In genomic region chr19:12996542-12997094, GRCh38 we compare ENCODE assay signal across 8 cellular contexts. TPM values are rescaled to one million over a fixed set of nuclear protein-coding genes. Genes with fewer than 3 reads are reported as not detected.
DNase-seq lines count a peak whose midpoint lies in the region; ATAC-seq, FAIRE-seq and TF ChIP-seq lines count a peak whose summit lies in the region.

No MANE protein-coding gene starts in this region.

- H3K9me1 ChIP-seq in K562 (ENCODE audit: control insufficient read depth, insufficient read depth, low read length), result peaks cover 6% of the 10 kb centered on the region

- TF ChIP-seq POLR2A in K562 (conservative IDR thresholded peaks at IDR 0.05), result no peak
- no peak for TF ChIP-seq POLR2A in testis (IDR thresholded peaks at IDR 0.05)

- H3K4me2 ChIP-seq in K562 (ENCODE audit: insufficient read depth, low read length), result peak overlapping the region; percentile 85

- BruUV-seq in K562 (replicated peaks; lab: Mats Ljungman, UMichigan), result no TSS peak

- ATAC-seq in K562 (peak; percentile 91), HG03025 (IDR thresholded peaks at IDR 0.05; ENCODE audit: low FRiP score, unreplicated experiment) (no peak)

- H3K79me2 ChIP-seq in K562 (ENCODE audit: control insufficient read depth, insufficient read depth, low read length), result peaks cover 48% of the 10 kb centered on the region

- POLR2A ChIA-PET in K562 (lab: Yijun Ruan, JAX), result interaction anchor here (0.6 to 1.6 kb wide), 3 partner anchors 10 to 560 kb away, joined by 3 to 4 read pairs (median 3); partner anchors contain the start of gene GCDH

- no peaks in the 10 kb centered on the region for H3K9me3 ChIP-seq in K562 (replicated peaks; ENCODE audit: control insufficient read depth, insufficient read depth, low read depth, low read length)
- no peaks in the 10 kb centered on the region for H3K9me3 ChIP-seq in kidney (ENCODE audit: control insufficient read depth in 1 of 2, low read length in 2 of 2)
- no peaks in the 10 kb centered on the region for H3K9me3 ChIP-seq in testis

- H4K20me1 ChIP-seq in K562 (replicated peaks; ENCODE audit: control insufficient read depth, insufficient read depth, low read length), result peaks cover 6% of the 10 kb centered on the region

- in situ Hi-C loops in K562 (cut with MboI), result no loop called here

- H3K9ac ChIP-seq in K562 (ENCODE audit: insufficient read depth in 1 of 2, low read depth in 2 of 2, low read length in 2 of 2) (peak overlapping the region; percentile 76 to 99; a peak in 3 of 4 replicates), kidney (ENCODE audit: low read length in 2 of 2) (no peak overlapping the region)

- intact Hi-C loops in K562 (cut with micrococcal nuclease) (no loop called here), kidney (cut with DNase I) (no loop called here), testis (cut with DNase I; ENCODE audit: low total_unique reads) (no loop called here)

- WGBS in K562 (ENCODE audit: insufficient coverage, low coverage, missing lambda C conversion rate), result 19% methylated on average over 16 of the region's 42 CpGs
- WGBS in testis, 2 donors, result 0 to 1% methylated on average over 14 to 41 of the region's 42 CpGs

- peak overlapping the region; percentile 64 for H3K4me3 ChIP-seq in K562
- peak overlapping the region in 1 of 2 donors; percentile 64 for H3K4me3 ChIP-seq in kidney (ENCODE audit: low read length in 2 of 2)
- H3K4me3 ChIP-seq in testis, result peak overlapping the region; percentile 59 to 72

- no peak for TF ChIP-seq EP300 in K562 (IDR thresholded peaks at IDR 0.05; ENCODE audit: low read length)

- H3K4me1 ChIP-seq in K562 (replicated peaks in 1 of 2; ENCODE audit: control insufficient read depth in 2 of 2, insufficient read depth in 2 of 2, low read length in 2 of 2) (peaks cover 5 to 41% of the 10 kb centered on the region in 2 experiments; a peak in 4 of 5 replicates), kidney (ENCODE audit: control insufficient read depth in 1 of 2, insufficient read depth in 1 of 2, low read depth in 1 of 2, low read length in 2 of 2) (peaks cover 0 to 15% of the 10 kb centered on the region in 2 donors), testis (peaks cover 21% of the 10 kb centered on the region)

- peak; percentile 21 for DNase-seq in DMS53 (lab: John Stamatoyannopoulos, UW)
- no peak for DNase-seq in DMS53 treated with DMSO at 0.1 percent for 48 hours (lab: John Stamatoyannopoulos, UW; ENCODE audit: unreplicated experiment)
- DNase-seq in K562 (ENCODE audit: extremely low read depth in 1 of 4, low spot score in 3 of 4), result peak; percentile 67 to 72 (median 70)
- DNase-seq in kidney, result peak; percentile 80
- no peak for DNase-seq in testis
- no peak for DNase-seq in SHP77 (lab: John Stamatoyannopoulos, UW)
- no peak for DNase-seq in NCI-H2196 treated with DMSO at 0.1 percent for 48 hours (lab: John Stamatoyannopoulos, UW; ENCODE audit: unreplicated experiment)

- FAIRE-seq in K562 (lab: Jason Lieb, UNC), result peak; percentile 52
- FAIRE-seq in kidney (lab: Jason Lieb, UNC), result no peak

- CTCF ChIA-PET in K562 (lab: Yijun Ruan, JAX; ENCODE audit: low intra/inter-chr PET ratio), result no interaction called here

- H3K36me3 ChIP-seq in K562 (ENCODE audit: control insufficient read depth, insufficient read depth, low read length) (peaks cover 13% of the 10 kb centered on the region; the same call in 1 of the 3 replicates), kidney (ENCODE audit: control insufficient read depth in 1 of 2, insufficient read depth in 2 of 2, low read length in 2 of 2) (no peaks in the 10 kb centered on the region), testis (ENCODE audit: low read depth, missing control alignments) (no peaks in the 10 kb centered on the region)

- H2AFZ ChIP-seq in K562 (ENCODE audit: low read depth, low read length), result peak overlapping the region; percentile 63

- no peaks in the 10 kb centered on the region for H3K27me3 ChIP-seq in K562 (ENCODE audit: control insufficient read depth in 2 of 2, insufficient read depth in 2 of 2, low read length in 2 of 2)
- no peaks in the 10 kb centered on the region for H3K27me3 ChIP-seq in testis

- TF ChIP-seq RAD21 in K562 (CRISPR knock-in tag; conservative IDR thresholded peaks at IDR 0.05 in 1 of 2, IDR thresholded peaks at IDR 0.05 in 1 of 2), result no peak

- TF ChIP-seq CTCF in K562 (IDR thresholded peaks at IDR 0.05 in 2 of 3, conservative IDR thresholded peaks at IDR 0.05 in 1 of 3; ENCODE audit: insufficient read depth in 2 of 3, low read depth in 1 of 3, low read length in 3 of 3) (peak; percentile 40 to 55 (median 45); a peak in 4 of 6 replicates), kidney (IDR thresholded peaks at IDR 0.05; ENCODE audit: borderline replicate concordance, extremely low read depth, insufficient read depth) (no peak), testis (IDR thresholded peaks at IDR 0.05) (no peak)

- H3K27ac ChIP-seq in K562 (ENCODE audit: extremely low read depth, low read depth, low read length), result peak overlapping the region; percentile 76; the same call in 1 of the 3 replicates
- no peak overlapping the region for H3K27ac ChIP-seq in kidney (ENCODE audit: low read depth in 2 of 2, low read length in 2 of 2)
- H3K27ac ChIP-seq in testis, result peak overlapping the region; percentile 86 to 87

RNA-seq across cellular contexts. Expression of gene NFIX, which starts 1.3 kb away (rescaled TPM):
- 18.3 and 47.5 TPM in 2 replicates for total RNA-seq in K562 (2011; cell fraction: chromatin; rRNA removed; ENCODE audit: low replicate concordance)
- total RNA-seq in K562 (2011; cell fraction: nucleolus; rRNA removed), result 13.6 and 14.8 TPM in 2 replicates
- total RNA-seq in K562 (2011; cell fraction: nucleoplasm; rRNA removed), result 10.4 and 11.4 TPM in 2 replicates
- total RNA-seq in K562 (2014; rRNA removed) (5.4 and 7.7 TPM in 2 replicates), K562 (2014; rRNA removed; fragmentation: Illumina TruSeq; extraction: Trizol) (2.3 and 6.4 TPM in 2 replicates), K562 (2015; rRNA removed; fragmentation: Illumina TruSeq; extraction: Trizol) (3.1 and 3.8 TPM in 2 replicates), K562 (2021) (23.1 and 26.8 TPM in 2 replicates), kidney (65.0 TPM), testis (10 to 100 TPM; 51.7 to 62.4 TPM)
- polyA plus RNA-seq in K562 (2011; rRNA removed) (2.9 and 5.6 TPM in 2 replicates), K562 (2014; fragmentation: Illumina TruSeq; extraction: Trizol) (7.7 and 9.2 TPM in 2 replicates), K562 (2014; fragmentation: Nextera tagmentation; extraction: Ambion mirVana) (under 1 TPM; 0.28 to 0.34 TPM), K562 (2014; rRNA removed) (6.8 and 7.2 TPM in 2 replicates), kidney (ENCODE audit: insufficient read depth, low read depth, low replicate concordance) (4.3 TPM), testis (ENCODE audit: insufficient read depth, low read depth, low replicate concordance) (47.4 TPM)
- polyA plus RNA-seq in K562 (2011; cell fraction: cytosol; rRNA removed), result 3.2 and 3.6 TPM in 2 replicates
- polyA plus RNA-seq in K562 (2011; cell fraction: nucleus; rRNA removed), result 10.1 and 10.4 TPM in 2 replicates
- polyA plus RNA-seq in K562 (2012), result 8.7 and 9.6 TPM in 2 replicates
- polyA minus RNA-seq in K562 (2011; rRNA and poly(A)+ RNA removed), result 2.8 and 3.1 TPM in 2 replicates
- 7.3 and 7.8 TPM in 2 replicates for polyA minus RNA-seq in K562 (2011; cell fraction: cytosol; rRNA and poly(A)+ RNA removed)
- polyA minus RNA-seq in K562 (2011; cell fraction: nucleus; rRNA and poly(A)+ RNA removed), result 5.7 and 7.9 TPM in 2 replicates

RNA-seq across cellular contexts. Expression of gene DAND5, which starts 27.2 kb away (rescaled TPM):
- 2.2 and 4.9 TPM in 2 replicates for total RNA-seq in K562 (2011; cell fraction: chromatin; rRNA removed; ENCODE audit: low replicate concordance)
- 2.3 and 2.4 TPM in 2 replicates for total RNA-seq in K562 (2011; cell fraction: nucleolus; rRNA removed)
- 2.3 and 3.3 TPM in 2 replicates for total RNA-seq in K562 (2011; cell fraction: nucleoplasm; rRNA removed)
- total RNA-seq in K562 (2014; rRNA removed) (0.27 and 0.82 TPM in 2 replicates), K562 (2014; rRNA removed; fragmentation: Illumina TruSeq; extraction: Trizol) (0.38 and 0.40 TPM in 2 replicates), K562 (2015; rRNA removed; fragmentation: Illumina TruSeq; extraction: Trizol) (0.22 and 0.23 TPM in 2 replicates), K562 (2021) (0.74 and 0.78 TPM in 2 replicates), kidney (not detected), testis (1 to 10 TPM; 1.4 to 2.8 TPM)
- polyA plus RNA-seq in K562 (2011; rRNA removed) (0.60 and 0.89 TPM in 2 replicates), K562 (2014; fragmentation: Illumina TruSeq; extraction: Trizol) (0.71 and 0.83 TPM in 2 replicates), K562 (2014; fragmentation: Nextera tagmentation; extraction: Ambion mirVana) (under 1 TPM; 0.42 to 0.63 TPM), K562 (2014; rRNA removed) (0.50 and 0.66 TPM in 2 replicates), kidney (ENCODE audit: insufficient read depth, low read depth, low replicate concordance) (not detected), testis (ENCODE audit: insufficient read depth, low read depth, low replicate concordance) (0.16 TPM)
- 0.71 and 0.72 TPM in 2 replicates for polyA plus RNA-seq in K562 (2011; cell fraction: cytosol; rRNA removed)
- polyA plus RNA-seq in K562 (2011; cell fraction: nucleus; rRNA removed), result 1.9 and 3.0 TPM in 2 replicates
- 0.43 and 0.97 TPM in 2 replicates for polyA plus RNA-seq in K562 (2012)
- 0.18 and 0.28 TPM in 2 replicates for polyA minus RNA-seq in K562 (2011; rRNA and poly(A)+ RNA removed)
- polyA minus RNA-seq in K562 (2011; cell fraction: cytosol; rRNA and poly(A)+ RNA removed), result 0.48 TPM in 1 of 2 replicates, not detected in the other
- polyA minus RNA-seq in K562 (2011; cell fraction: nucleus; rRNA and poly(A)+ RNA removed), result 0.33 TPM in 1 of 2 replicates, not detected in the other

RNA-seq across cellular contexts. Expression of gene GADD45GIP1, which starts 39.6 kb away (rescaled TPM):
- 2.1 and 5.5 TPM in 2 replicates for total RNA-seq in K562 (2011; cell fraction: chromatin; rRNA removed; ENCODE audit: low replicate concordance)
- total RNA-seq in K562 (2011; cell fraction: nucleolus; rRNA removed), result 10.1 and 11.0 TPM in 2 replicates
- total RNA-seq in K562 (2011; cell fraction: nucleoplasm; rRNA removed), result 7.2 TPM in 2 replicates
- total RNA-seq in K562 (2014; rRNA removed) (143 and 161 TPM in 2 replicates), K562 (2014; rRNA removed; fragmentation: Illumina TruSeq; extraction: Trizol) (9.1 and 12.9 TPM in 2 replicates), K562 (2015; rRNA removed; fragmentation: Illumina TruSeq; extraction: Trizol) (39.5 and 40.1 TPM in 2 replicates), K562 (2021) (47.3 and 48.8 TPM in 2 replicates), kidney (18.4 TPM), testis (10 to 100 TPM; 32.2 to 39.8 TPM)
- polyA plus RNA-seq in K562 (2011; rRNA removed) (29.2 and 30.4 TPM in 2 replicates), K562 (2014; fragmentation: Illumina TruSeq; extraction: Trizol) (11.5 and 20.3 TPM in 2 replicates), K562 (2014; fragmentation: Nextera tagmentation; extraction: Ambion mirVana) (1 to 10 TPM; 5.1 to 6.8 TPM), K562 (2014; rRNA removed) (114 and 122 TPM in 2 replicates), kidney (ENCODE audit: insufficient read depth, low read depth, low replicate concordance) (71.3 TPM), testis (ENCODE audit: insufficient read depth, low read depth, low replicate concordance) (21.6 TPM)
- 29.3 and 72.0 TPM in 2 replicates for polyA plus RNA-seq in K562 (2011; cell fraction: cytosol; rRNA removed)
- polyA plus RNA-seq in K562 (2011; cell fraction: nucleus; rRNA removed), result 15.3 and 17.2 TPM in 2 replicates
- polyA plus RNA-seq in K562 (2012), result 35.2 and 43.7 TPM in 2 replicates
- 4.2 and 6.1 TPM in 2 replicates for polyA minus RNA-seq in K562 (2011; rRNA and poly(A)+ RNA removed)
- 9.9 and 13.6 TPM in 2 replicates for polyA minus RNA-seq in K562 (2011; cell fraction: cytosol; rRNA and poly(A)+ RNA removed)
- polyA minus RNA-seq in K562 (2011; cell fraction: nucleus; rRNA and poly(A)+ RNA removed), result 4.6 and 5.3 TPM in 2 replicates

RNA-seq across cellular contexts. Expression of gene RAD23A, which starts 51.0 kb away (rescaled TPM):
- 62.5 and 156 TPM in 2 replicates for total RNA-seq in K562 (2011; cell fraction: chromatin; rRNA removed; ENCODE audit: low replicate concordance)
- total RNA-seq in K562 (2011; cell fraction: nucleolus; rRNA removed), result 117 and 120 TPM in 2 replicates
- total RNA-seq in K562 (2011; cell fraction: nucleoplasm; rRNA removed), result 89.2 and 96.1 TPM in 2 replicates
- total RNA-seq in K562 (2014; rRNA removed) (181 and 279 TPM in 2 replicates), K562 (2014; rRNA removed; fragmentation: Illumina TruSeq; extraction: Trizol) (47.8 and 56.5 TPM in 2 replicates), K562 (2015; rRNA removed; fragmentation: Illumina TruSeq; extraction: Trizol) (102 and 103 TPM in 2 replicates), K562 (2021) (143 and 155 TPM in 2 replicates), kidney (79.2 TPM), testis (100 to 1,000 TPM; 114 to 136 TPM)
- polyA plus RNA-seq in K562 (2011; rRNA removed) (44.1 and 61.2 TPM in 2 replicates), K562 (2014; fragmentation: Illumina TruSeq; extraction: Trizol) (179 and 212 TPM in 2 replicates), K562 (2014; fragmentation: Nextera tagmentation; extraction: Ambion mirVana) (10 to 100 TPM in 1 of 2 experiments, 1 to 10 TPM in 1; 9.5 to 40.4 TPM), K562 (2014; rRNA removed) (101 and 127 TPM in 2 replicates), kidney (ENCODE audit: insufficient read depth, low read depth, low replicate concordance) (105 TPM), testis (ENCODE audit: insufficient read depth, low read depth, low replicate concordance) (174 TPM)
- polyA plus RNA-seq in K562 (2011; cell fraction: cytosol; rRNA removed), result 93.6 and 155 TPM in 2 replicates
- 108 and 152 TPM in 2 replicates for polyA plus RNA-seq in K562 (2011; cell fraction: nucleus; rRNA removed)
- polyA plus RNA-seq in K562 (2012), result 184 and 224 TPM in 2 replicates
- 33.9 and 34.4 TPM in 2 replicates for polyA minus RNA-seq in K562 (2011; rRNA and poly(A)+ RNA removed)
- 98.0 and 181 TPM in 2 replicates for polyA minus RNA-seq in K562 (2011; cell fraction: cytosol; rRNA and poly(A)+ RNA removed)
- polyA minus RNA-seq in K562 (2011; cell fraction: nucleus; rRNA and poly(A)+ RNA removed), result 31.2 and 37.4 TPM in 2 replicates

RNA-seq across cellular contexts. Expression of gene CALR, which starts 58.2 kb away (rescaled TPM):
- 1,154 and 1,519 TPM in 2 replicates for total RNA-seq in K562 (2011; cell fraction: chromatin; rRNA removed; ENCODE audit: low replicate concordance)
- 2,017 and 2,086 TPM in 2 replicates for total RNA-seq in K562 (2011; cell fraction: nucleolus; rRNA removed)
- 1,334 and 1,801 TPM in 2 replicates for total RNA-seq in K562 (2011; cell fraction: nucleoplasm; rRNA removed)
- total RNA-seq in K562 (2014; rRNA removed) (673 and 912 TPM in 2 replicates), K562 (2014; rRNA removed; fragmentation: Illumina TruSeq; extraction: Trizol) (473 and 509 TPM in 2 replicates), K562 (2015; rRNA removed; fragmentation: Illumina TruSeq; extraction: Trizol) (794 and 811 TPM in 2 replicates), K562 (2021) (730 and 790 TPM in 2 replicates), kidney (1,087 TPM), testis (100 to 1,000 TPM; 389 to 467 TPM)
- polyA plus RNA-seq in K562 (2011; rRNA removed) (628 and 644 TPM in 2 replicates), K562 (2014; fragmentation: Illumina TruSeq; extraction: Trizol) (643 and 731 TPM in 2 replicates), K562 (2014; fragmentation: Nextera tagmentation; extraction: Ambion mirVana) (100 to 1,000 TPM; 126 to 147 TPM), K562 (2014; rRNA removed) (642 and 658 TPM in 2 replicates), kidney (ENCODE audit: insufficient read depth, low read depth, low replicate concordance) (1,037 TPM), testis (ENCODE audit: insufficient read depth, low read depth, low replicate concordance) (538 TPM)
- polyA plus RNA-seq in K562 (2011; cell fraction: cytosol; rRNA removed), result 488 and 529 TPM in 2 replicates
- polyA plus RNA-seq in K562 (2011; cell fraction: nucleus; rRNA removed), result 369 and 585 TPM in 2 replicates
- 684 and 846 TPM in 2 replicates for polyA plus RNA-seq in K562 (2012)
- 673 and 889 TPM in 2 replicates for polyA minus RNA-seq in K562 (2011; rRNA and poly(A)+ RNA removed)
- 377 and 404 TPM in 2 replicates for polyA minus RNA-seq in K562 (2011; cell fraction: cytosol; rRNA and poly(A)+ RNA removed)
- 138 and 244 TPM in 2 replicates for polyA minus RNA-seq in K562 (2011; cell fraction: nucleus; rRNA and poly(A)+ RNA removed)

Comparison
In these comparisons a context has a peak if more than half of its experiments do, and no peak if none do; other contexts are left out.
1. DNase-seq: peak in DMS53 (single experiment), K562 (4 of 4) and kidney (single experiment); none in DMS53 treated with DMSO at 0.1 percent for 48 hours (single experiment), testis (single experiment), SHP77 (0 of 2) and NCI-H2196 treated with DMSO at 0.1 percent for 48 hours (single experiment).
2. H3K27ac ChIP-seq: peak in K562 (single experiment) and testis (2 of 2); none in kidney (0 of 2).
3. H3K9ac ChIP-seq: peak in K562 (2 of 2); none in kidney (0 of 2).
4. CTCF ChIP-seq: peak in K562 (3 of 3); none in kidney (single experiment) and testis (0 of 3).